ENCODE assay signal across 1 cellular context in genomic region chr20:38999965-39000910, GRCh38.
A peak's percentile ranks its signal among the peaks of the same experiment; 100 is the strongest.
TF ChIP-seq lines count a peak whose summit lies in the region.

No MANE protein-coding gene starts in this region.

TF ChIP-seq in HepG2, 621 proteins besides CTCF, POLR2A, EP300 and RAD21 (continued from another document and continues in another):
- TF ChIP-seq ZNF800 (CRISPR knock-in tag; IDR thresholded peaks at IDR 0.05): no peak
- TF ChIP-seq MEIS1 (CRISPR knock-in tag; IDR thresholded peaks at IDR 0.05; ENCODE audit: borderline replicate concordance): no peak
- TF ChIP-seq SMARCE1 (IDR thresholded peaks at IDR 0.05; ENCODE audit: borderline replicate concordance): no peak
- no peak for TF ChIP-seq ZNF790 (CRISPR knock-in tag; IDR thresholded peaks at IDR 0.05; ENCODE audit: borderline replicate concordance)
- no peak for TF ChIP-seq TMF1 (CRISPR knock-in tag; IDR thresholded peaks at IDR 0.05; ENCODE audit: low read depth)
- TF ChIP-seq ZFP1 (CRISPR knock-in tag; IDR thresholded peaks at IDR 0.05): no peak
- TF ChIP-seq E2F2 (CRISPR knock-in tag; IDR thresholded peaks at IDR 0.05; ENCODE audit: borderline replicate concordance): no peak
- TF ChIP-seq ATF1 (CRISPR knock-in tag; IDR thresholded peaks at IDR 0.05): no peak
- TF ChIP-seq ZKSCAN1 (IDR thresholded peaks at IDR 0.05; ENCODE audit: low read length): no peak
- no peak for TF ChIP-seq SRSF4 (IDR thresholded peaks at IDR 0.05; ENCODE audit: low read depth, low read length, poor library complexity, severe bottlenecking)
- TF ChIP-seq FOXO4 (CRISPR knock-in tag; conservative IDR thresholded peaks at IDR 0.05): no peak
- TF ChIP-seq SMC3 (IDR thresholded peaks at IDR 0.05; ENCODE audit: low read length): no peak
- no peak for TF ChIP-seq AGO1 (IDR thresholded peaks at IDR 0.05; ENCODE audit: low read depth, low read length, poor library complexity, severe bottlenecking)
- no peak for TF ChIP-seq MXI1 (IDR thresholded peaks at IDR 0.05; ENCODE audit: borderline replicate concordance, low read depth, low read length)
- TF ChIP-seq PBX3 (CRISPR knock-in tag; IDR thresholded peaks at IDR 0.05; ENCODE audit: borderline replicate concordance): no peak
- no peak for TF ChIP-seq DDIT3 (CRISPR knock-in tag; IDR thresholded peaks at IDR 0.05)
- TF ChIP-seq ZNF232 (CRISPR knock-in tag; IDR thresholded peaks at IDR 0.05; ENCODE audit: borderline replicate concordance): 0 out of 2 replicates have a peak, but pooled peaks have one; percentile 52
- TF ChIP-seq PATZ1 (CRISPR knock-in tag; IDR thresholded peaks at IDR 0.05): 0 out of 2 replicates have a peak, but pooled peaks have one; percentile 16
- no peak for TF ChIP-seq NFAT5 (CRISPR knock-in tag; IDR thresholded peaks at IDR 0.05)
- TF ChIP-seq SALL2 (CRISPR knock-in tag; IDR thresholded peaks at IDR 0.05): no peak
- TF ChIP-seq RBM39 (IDR thresholded peaks at IDR 0.05; ENCODE audit: low read depth, low read length, poor library complexity, severe bottlenecking): no peak
- TF ChIP-seq ELF3 (CRISPR knock-in tag; IDR thresholded peaks at IDR 0.05): peak; percentile 90
- no peak for TF ChIP-seq MXD3 (CRISPR knock-in tag; IDR thresholded peaks at IDR 0.05)
- no peak for TF ChIP-seq PRDM4 (CRISPR knock-in tag; IDR thresholded peaks at IDR 0.05; ENCODE audit: borderline replicate concordance)
- TF ChIP-seq GLMP (CRISPR knock-in tag; IDR thresholded peaks at IDR 0.05; ENCODE audit: borderline replicate concordance): no peak
- TF ChIP-seq ZNF557 (CRISPR knock-in tag; IDR thresholded peaks at IDR 0.05): no peak
- no peak for TF ChIP-seq PLSCR1 (CRISPR knock-in tag; IDR thresholded peaks at IDR 0.05; ENCODE audit: borderline replicate concordance)
- no peak for TF ChIP-seq ATF7-NPFF (CRISPR knock-in tag; IDR thresholded peaks at IDR 0.05; ENCODE audit: low read depth)
- no peak for TF ChIP-seq KLF15 (CRISPR knock-in tag; IDR thresholded peaks at IDR 0.05; ENCODE audit: borderline replicate concordance)
- TF ChIP-seq ZNF460 (CRISPR knock-in tag; IDR thresholded peaks at IDR 0.05; ENCODE audit: borderline replicate concordance): no peak
- TF ChIP-seq ZNF569 (CRISPR knock-in tag; IDR thresholded peaks at IDR 0.05; ENCODE audit: borderline replicate concordance): no peak
- 0 out of 2 replicates have a peak, but pooled peaks have one; percentile 31 for TF ChIP-seq ZNF441 (CRISPR knock-in tag; IDR thresholded peaks at IDR 0.05; ENCODE audit: borderline replicate concordance)
- no peak for TF ChIP-seq ZXDC (CRISPR knock-in tag; IDR thresholded peaks at IDR 0.05)
- TF ChIP-seq NFIC (IDR thresholded peaks at IDR 0.05; ENCODE audit: low read length): peak; percentile 93; the same call in 1 of the 2 replicates
- TF ChIP-seq HNRNPUL1 (IDR thresholded peaks at IDR 0.05; ENCODE audit: low read depth, low read length): no peak
- no peak for TF ChIP-seq ZNF33A (CRISPR knock-in tag; IDR thresholded peaks at IDR 0.05; ENCODE audit: borderline replicate concordance)
- TF ChIP-seq HOXA9 (CRISPR knock-in tag; IDR thresholded peaks at IDR 0.05; ENCODE audit: borderline replicate concordance): no peak
